In the genomic region with DNA sequence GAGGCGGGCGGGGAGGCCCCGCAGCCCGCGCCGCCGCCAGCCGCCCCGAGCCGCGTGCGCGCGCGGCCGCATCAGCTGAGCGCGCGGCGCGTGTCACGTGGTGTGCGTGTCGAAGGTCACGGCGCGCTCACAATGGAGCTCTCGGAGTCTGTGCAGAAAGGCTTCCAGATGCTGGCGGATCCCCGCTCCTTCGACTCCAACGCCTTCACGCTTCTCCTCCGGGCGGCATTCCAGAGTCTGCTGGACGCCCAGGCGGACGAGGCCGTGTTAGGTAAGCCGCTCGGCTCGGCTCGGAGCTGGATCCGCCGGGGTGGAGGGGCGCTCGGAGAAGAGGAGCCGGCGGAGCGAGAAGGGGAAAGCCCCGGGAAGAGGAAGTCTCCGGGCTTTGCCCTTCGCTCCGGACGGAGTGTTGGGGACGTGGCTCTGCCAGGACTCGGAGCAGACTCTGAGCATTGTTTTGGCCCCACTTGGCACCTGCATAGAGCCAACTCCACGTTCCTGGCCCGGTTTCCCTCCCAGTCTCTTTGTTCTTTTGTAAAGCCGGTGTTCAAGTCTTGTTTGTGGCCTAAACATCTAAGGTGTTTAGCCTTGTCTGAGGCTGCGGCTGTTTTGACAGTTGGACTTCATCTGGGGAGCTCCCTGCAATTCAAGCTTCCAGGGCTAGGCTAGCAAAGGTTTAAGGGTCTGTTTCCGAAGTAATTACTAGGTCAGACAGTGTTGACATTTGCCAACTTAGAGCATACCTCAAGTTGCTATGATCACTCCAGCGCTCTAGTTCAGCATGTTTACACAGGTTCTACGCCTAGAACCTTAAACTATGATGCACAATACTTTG, we compare ENCODE assay signal across 1 cellular context.
TF ChIP-seq lines count a peak whose summit lies in the region.

A gene (plus strand): TSS at position 103 of the 835 bp plus-strand sequence. CDS start 30 bp downstream, at position 133.

TF ChIP-seq in HepG2, 621 proteins besides CTCF, POLR2A, EP300 and RAD21 (continues in another document):
- no peak for TF ChIP-seq HNRNPK (IDR thresholded peaks at IDR 0.05; ENCODE audit: low read depth, low read length, poor library complexity, severe bottlenecking)
- TF ChIP-seq, protein P1, sequence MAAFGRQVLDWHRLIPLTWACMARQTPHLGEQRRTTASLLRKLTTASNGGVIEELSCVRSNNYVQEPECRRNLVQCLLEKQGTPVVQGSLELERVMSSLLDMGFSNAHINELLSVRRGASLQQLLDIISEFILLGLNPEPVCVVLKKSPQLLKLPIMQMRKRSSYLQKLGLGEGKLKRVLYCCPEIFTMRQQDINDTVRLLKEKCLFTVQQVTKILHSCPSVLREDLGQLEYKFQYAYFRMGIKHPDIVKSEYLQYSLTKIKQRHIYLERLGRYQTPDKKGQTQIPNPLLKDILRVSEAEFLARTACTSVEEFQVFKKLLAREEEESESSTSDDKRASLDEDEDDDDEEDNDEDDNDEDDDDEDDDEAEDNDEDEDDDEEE (CRISPR knock-in tag; IDR thresholded peaks at IDR 0.05), result peak; percentile 82; the same call in 1 of the 2 replicates
- TF ChIP-seq CBFB (CRISPR knock-in tag; IDR thresholded peaks at IDR 0.05), result peak; percentile 51; the same call in 1 of the 2 replicates
- peak; percentile 52; the same call in 1 of the 2 replicates for TF ChIP-seq ZNF350 (CRISPR knock-in tag; IDR thresholded peaks at IDR 0.05; ENCODE audit: borderline replicate concordance, low read depth)
- TF ChIP-seq SALL1 (CRISPR knock-in tag; IDR thresholded peaks at IDR 0.05), result peak; percentile 81
- TF ChIP-seq ZNF605 (CRISPR knock-in tag; IDR thresholded peaks at IDR 0.05), result peak; percentile 89
- peak; percentile 92 for TF ChIP-seq RBM39 (IDR thresholded peaks at IDR 0.05; ENCODE audit: low read depth, low read length, poor library complexity, severe bottlenecking)
- peak; percentile 30; the same call in 1 of the 2 replicates for TF ChIP-seq ZNF598 (CRISPR knock-in tag; IDR thresholded peaks at IDR 0.05; ENCODE audit: borderline replicate concordance)
- peak; percentile 83 for TF ChIP-seq POLR2AphosphoS5 (IDR thresholded peaks at IDR 0.05; ENCODE audit: low read depth, low read length)
- TF ChIP-seq RFXANK (CRISPR knock-in tag; IDR thresholded peaks at IDR 0.05), result 0 out of 2 replicates have a peak, but pooled peaks have one; percentile 37
- TF ChIP-seq DNMT3B (CRISPR knock-in tag; conservative IDR thresholded peaks at IDR 0.05), result peak; percentile 23; the same call in 1 of the 2 replicates
- peak; percentile 49; the same call in 1 of the 2 replicates for TF ChIP-seq FOXO1 (CRISPR knock-in tag; IDR thresholded peaks at IDR 0.05)
- no peak for TF ChIP-seq TEAD3 (CRISPR knock-in tag; optimal IDR thresholded peaks at IDR 0.05; ENCODE audit: borderline replicate concordance)
- TF ChIP-seq KMT2A (CRISPR knock-in tag; IDR thresholded peaks at IDR 0.05), result peak; percentile 89
- TF ChIP-seq ZNF790 (CRISPR knock-in tag; IDR thresholded peaks at IDR 0.05; ENCODE audit: borderline replicate concordance), result peak; percentile 81; the same call in 1 of the 2 replicates
- TF ChIP-seq, protein P2, sequence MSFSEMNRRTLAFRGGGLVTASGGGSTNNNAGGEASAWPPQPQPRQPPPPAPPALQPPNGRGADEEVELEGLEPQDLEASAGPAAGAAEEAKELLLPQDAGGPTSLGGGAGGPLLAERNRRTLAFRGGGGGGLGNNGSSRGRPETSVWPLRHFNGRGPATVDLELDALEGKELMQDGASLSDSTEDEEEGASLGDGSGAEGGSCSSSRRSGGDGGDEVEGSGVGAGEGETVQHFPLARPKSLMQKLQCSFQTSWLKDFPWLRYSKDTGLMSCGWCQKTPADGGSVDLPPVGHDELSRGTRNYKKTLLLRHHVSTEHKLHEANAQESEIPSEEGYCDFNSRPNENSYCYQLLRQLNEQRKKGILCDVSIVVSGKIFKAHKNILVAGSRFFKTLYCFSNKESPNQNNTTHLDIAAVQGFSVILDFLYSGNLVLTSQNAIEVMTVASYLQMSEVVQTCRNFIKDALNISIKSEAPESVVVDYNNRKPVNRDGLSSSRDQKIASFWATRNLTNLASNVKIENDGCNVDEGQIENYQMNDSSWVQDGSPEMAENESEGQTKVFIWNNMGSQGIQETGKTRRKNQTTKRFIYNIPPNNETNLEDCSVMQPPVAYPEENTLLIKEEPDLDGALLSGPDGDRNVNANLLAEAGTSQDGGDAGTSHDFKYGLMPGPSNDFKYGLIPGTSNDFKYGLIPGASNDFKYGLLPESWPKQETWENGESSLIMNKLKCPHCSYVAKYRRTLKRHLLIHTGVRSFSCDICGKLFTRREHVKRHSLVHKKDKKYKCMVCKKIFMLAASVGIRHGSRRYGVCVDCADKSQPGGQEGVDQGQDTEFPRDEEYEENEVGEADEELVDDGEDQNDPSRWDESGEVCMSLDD (CRISPR knock-in tag; IDR thresholded peaks at IDR 0.05; ENCODE audit: borderline replicate concordance), result no peak
- TF ChIP-seq, protein P3, sequence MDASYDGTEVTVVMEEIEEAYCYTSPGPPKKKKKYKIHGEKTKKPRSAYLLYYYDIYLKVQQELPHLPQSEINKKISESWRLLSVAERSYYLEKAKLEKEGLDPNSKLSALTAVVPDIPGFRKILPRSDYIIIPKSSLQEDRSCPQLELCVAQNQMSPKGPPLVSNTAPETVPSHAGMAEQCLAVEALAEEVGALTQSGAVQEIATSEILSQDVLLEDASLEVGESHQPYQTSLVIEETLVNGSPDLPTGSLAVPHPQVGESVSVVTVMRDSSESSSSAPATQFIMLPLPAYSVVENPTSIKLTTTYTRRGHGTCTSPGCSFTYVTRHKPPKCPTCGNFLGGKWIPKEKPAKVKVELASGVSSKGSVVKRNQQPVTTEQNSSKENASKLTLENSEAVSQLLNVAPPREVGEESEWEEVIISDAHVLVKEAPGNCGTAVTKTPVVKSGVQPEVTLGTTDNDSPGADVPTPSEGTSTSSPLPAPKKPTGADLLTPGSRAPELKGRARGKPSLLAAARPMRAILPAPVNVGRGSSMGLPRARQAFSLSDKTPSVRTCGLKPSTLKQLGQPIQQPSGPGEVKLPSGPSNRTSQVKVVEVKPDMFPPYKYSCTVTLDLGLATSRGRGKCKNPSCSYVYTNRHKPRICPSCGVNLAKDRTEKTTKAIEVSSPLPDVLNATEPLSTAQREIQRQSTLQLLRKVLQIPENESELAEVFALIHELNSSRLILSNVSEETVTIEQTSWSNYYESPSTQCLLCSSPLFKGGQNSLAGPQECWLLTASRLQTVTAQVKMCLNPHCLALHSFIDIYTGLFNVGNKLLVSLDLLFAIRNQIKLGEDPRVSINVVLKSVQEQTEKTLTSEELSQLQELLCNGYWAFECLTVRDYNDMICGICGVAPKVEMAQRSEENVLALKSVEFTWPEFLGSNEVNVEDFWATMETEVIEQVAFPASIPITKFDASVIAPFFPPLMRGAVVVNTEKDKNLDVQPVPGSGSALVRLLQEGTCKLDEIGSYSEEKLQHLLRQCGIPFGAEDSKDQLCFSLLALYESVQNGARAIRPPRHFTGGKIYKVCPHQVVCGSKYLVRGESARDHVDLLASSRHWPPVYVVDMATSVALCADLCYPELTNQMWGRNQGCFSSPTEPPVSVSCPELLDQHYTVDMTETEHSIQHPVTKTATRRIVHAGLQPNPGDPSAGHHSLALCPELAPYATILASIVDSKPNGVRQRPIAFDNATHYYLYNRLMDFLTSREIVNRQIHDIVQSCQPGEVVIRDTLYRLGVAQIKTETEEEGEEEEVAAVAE (CRISPR knock-in tag; IDR thresholded peaks at IDR 0.05; ENCODE audit: borderline replicate concordance), result peak; percentile 66; the same call in 1 of the 2 replicates
- TF ChIP-seq NFATC3 (CRISPR knock-in tag; IDR thresholded peaks at IDR 0.05), result peak; percentile 76; the same call in 1 of the 2 replicates
- TF ChIP-seq, protein P4, sequence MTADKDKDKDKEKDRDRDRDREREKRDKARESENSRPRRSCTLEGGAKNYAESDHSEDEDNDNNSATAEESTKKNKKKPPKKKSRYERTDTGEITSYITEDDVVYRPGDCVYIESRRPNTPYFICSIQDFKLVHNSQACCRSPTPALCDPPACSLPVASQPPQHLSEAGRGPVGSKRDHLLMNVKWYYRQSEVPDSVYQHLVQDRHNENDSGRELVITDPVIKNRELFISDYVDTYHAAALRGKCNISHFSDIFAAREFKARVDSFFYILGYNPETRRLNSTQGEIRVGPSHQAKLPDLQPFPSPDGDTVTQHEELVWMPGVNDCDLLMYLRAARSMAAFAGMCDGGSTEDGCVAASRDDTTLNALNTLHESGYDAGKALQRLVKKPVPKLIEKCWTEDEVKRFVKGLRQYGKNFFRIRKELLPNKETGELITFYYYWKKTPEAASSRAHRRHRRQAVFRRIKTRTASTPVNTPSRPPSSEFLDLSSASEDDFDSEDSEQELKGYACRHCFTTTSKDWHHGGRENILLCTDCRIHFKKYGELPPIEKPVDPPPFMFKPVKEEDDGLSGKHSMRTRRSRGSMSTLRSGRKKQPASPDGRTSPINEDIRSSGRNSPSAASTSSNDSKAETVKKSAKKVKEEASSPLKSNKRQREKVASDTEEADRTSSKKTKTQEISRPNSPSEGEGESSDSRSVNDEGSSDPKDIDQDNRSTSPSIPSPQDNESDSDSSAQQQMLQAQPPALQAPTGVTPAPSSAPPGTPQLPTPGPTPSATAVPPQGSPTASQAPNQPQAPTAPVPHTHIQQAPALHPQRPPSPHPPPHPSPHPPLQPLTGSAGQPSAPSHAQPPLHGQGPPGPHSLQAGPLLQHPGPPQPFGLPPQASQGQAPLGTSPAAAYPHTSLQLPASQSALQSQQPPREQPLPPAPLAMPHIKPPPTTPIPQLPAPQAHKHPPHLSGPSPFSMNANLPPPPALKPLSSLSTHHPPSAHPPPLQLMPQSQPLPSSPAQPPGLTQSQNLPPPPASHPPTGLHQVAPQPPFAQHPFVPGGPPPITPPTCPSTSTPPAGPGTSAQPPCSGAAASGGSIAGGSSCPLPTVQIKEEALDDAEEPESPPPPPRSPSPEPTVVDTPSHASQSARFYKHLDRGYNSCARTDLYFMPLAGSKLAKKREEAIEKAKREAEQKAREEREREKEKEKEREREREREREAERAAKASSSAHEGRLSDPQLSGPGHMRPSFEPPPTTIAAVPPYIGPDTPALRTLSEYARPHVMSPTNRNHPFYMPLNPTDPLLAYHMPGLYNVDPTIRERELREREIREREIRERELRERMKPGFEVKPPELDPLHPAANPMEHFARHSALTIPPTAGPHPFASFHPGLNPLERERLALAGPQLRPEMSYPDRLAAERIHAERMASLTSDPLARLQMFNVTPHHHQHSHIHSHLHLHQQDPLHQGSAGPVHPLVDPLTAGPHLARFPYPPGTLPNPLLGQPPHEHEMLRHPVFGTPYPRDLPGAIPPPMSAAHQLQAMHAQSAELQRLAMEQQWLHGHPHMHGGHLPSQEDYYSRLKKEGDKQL (CRISPR knock-in tag; IDR thresholded peaks at IDR 0.05; ENCODE audit: low read depth), result no peak
- TF ChIP-seq TARDBP (CRISPR knock-in tag; IDR thresholded peaks at IDR 0.05), result 0 out of 2 replicates have a peak, but pooled peaks have one; percentile 46
- peak; percentile 67; the same call in 1 of the 2 replicates for TF ChIP-seq ZNF501 (CRISPR knock-in tag; IDR thresholded peaks at IDR 0.05)
- TF ChIP-seq, protein P5, sequence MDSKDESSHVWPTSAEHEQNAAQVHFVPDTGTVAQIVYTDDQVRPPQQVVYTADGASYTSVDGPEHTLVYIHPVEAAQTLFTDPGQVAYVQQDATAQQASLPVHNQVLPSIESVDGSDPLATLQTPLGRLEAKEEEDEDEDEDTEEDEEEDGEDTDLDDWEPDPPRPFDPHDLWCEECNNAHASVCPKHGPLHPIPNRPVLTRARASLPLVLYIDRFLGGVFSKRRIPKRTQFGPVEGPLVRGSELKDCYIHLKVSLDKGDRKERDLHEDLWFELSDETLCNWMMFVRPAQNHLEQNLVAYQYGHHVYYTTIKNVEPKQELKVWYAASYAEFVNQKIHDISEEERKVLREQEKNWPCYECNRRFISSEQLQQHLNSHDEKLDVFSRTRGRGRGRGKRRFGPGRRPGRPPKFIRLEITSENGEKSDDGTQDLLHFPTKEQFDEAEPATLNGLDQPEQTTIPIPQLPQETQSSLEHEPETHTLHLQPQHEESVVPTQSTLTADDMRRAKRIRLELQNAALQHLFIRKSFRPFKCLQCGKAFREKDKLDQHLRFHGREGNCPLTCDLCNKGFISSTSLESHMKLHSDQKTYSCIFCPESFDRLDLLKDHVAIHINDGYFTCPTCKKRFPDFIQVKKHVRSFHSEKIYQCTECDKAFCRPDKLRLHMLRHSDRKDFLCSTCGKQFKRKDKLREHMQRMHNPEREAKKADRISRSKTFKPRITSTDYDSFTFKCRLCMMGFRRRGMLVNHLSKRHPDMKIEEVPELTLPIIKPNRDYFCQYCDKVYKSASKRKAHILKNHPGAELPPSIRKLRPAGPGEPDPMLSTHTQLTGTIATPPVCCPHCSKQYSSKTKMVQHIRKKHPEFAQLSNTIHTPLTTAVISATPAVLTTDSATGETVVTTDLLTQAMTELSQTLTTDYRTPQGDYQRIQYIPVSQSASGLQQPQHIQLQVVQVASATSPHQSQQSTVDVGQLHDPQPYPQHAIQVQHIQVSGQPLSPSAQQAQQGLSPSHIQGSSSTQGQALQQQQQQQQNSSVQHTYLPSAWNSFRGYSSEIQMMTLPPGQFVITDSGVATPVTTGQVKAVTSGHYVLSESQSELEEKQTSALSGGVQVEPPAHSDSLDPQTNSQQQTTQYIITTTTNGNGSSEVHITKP (CRISPR knock-in tag; IDR thresholded peaks at IDR 0.05; ENCODE audit: low read depth), result 0 out of 2 replicates have a peak, but pooled peaks have one; percentile 21
- TF ChIP-seq, protein P6, sequence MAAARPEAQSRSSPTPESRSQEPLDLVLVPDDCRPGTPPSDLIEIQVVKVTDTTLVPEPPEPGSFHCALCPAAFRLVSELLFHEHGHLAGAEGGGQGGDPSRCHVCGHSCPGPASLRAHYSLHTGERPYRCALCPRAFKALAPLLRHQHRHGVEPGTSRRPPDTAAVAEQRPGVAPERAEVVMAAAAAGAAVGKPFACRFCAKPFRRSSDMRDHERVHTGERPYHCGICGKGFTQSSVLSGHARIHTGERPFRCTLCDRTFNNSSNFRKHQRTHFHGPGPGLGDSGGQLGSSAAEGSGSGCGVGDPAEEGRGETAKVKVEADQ (CRISPR knock-in tag; IDR thresholded peaks at IDR 0.05; ENCODE audit: borderline replicate concordance), result 0 out of 2 replicates have a peak, but pooled peaks have one; percentile 46
